8 cellular contexts compared by ENCODE assay signal in the genomic region with DNA sequence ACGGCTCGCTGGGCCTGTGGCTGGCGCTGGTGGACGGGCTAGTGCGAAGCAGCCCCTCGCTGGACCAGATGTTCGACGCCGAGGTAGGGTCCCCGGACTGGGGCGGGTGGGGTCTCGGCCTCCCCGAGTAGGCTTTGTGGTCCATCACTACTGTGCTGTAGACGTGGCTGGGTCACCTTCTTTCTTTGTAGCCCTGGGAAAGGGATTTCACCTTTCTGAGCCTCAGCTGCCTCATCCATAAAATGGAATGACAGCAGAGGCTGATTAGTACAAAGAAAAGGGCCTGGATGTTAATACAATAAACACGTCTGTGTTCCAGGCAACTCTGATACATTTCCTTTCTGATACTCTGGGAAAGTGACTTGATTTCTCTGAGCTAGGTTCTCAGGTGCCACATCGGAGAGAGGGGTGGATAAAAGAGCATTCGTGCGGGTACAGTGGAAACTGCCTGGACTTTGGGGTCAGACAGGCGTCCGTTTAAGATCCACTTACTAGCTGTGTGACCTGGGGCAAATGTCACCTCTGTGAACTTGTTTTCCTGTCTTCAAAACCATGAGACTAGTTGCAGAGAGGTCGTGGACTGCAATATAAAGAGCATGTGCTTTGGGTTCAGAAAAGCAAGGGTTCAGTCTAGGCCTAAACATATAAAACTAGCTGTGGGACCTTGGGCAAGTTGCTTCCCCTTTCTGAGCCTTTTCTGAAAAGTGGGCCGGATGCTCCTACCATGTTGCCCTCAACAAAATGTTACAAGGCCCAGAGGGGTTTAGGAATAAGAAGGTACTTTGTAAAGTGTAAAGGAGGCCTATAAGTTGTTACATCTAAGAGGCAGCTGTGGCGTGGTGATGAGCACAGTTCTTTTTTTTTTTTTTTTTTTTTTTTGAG. TPM values are rescaled to one million over a fixed set of nuclear protein-coding genes. Genes with fewer than 3 reads are reported as not detected.
DNase-seq lines count a peak whose midpoint lies in the region; ATAC-seq and TF ChIP-seq lines count a peak whose summit lies in the region.

No MANE protein-coding gene starts in this region.

- H3K36me3 ChIP-seq in Peyer's patch (peaks cover 0 to 35% (median 0%) of the 10 kb centered on the region in 3 donors), esophagus (ENCODE audit: control insufficient read depth in 2 of 2, insufficient read depth in 2 of 2, low read length in 1 of 2) (peaks cover 10 to 19% of the 10 kb centered on the region in 2 donors), rectal smooth muscle tissue (ENCODE audit: control insufficient read depth, insufficient read depth, low read length) (peaks cover 22% of the 10 kb centered on the region)

- 18 to 20% methylated on average over 23 of the region's 23 CpGs for WGBS in esophagus, 2 donors

- TF ChIP-seq POLR2A in Peyer's patch (IDR thresholded peaks at IDR 0.05), result no peak

- H3K9ac ChIP-seq in rectal smooth muscle tissue (ENCODE audit: low read length), result peak overlapping the region; percentile 83

- no peaks in the 10 kb centered on the region for H3K9me3 ChIP-seq in Peyer's patch
- no peaks in the 10 kb centered on the region for H3K9me3 ChIP-seq in esophagus (ENCODE audit: control insufficient read depth in 2 of 2, insufficient read depth in 1 of 2, low read depth in 1 of 2, low read length in 1 of 2)

- H3K27ac ChIP-seq in Peyer's patch (peak overlapping the region; percentile 89 to 99 (median 95)), esophagus (ENCODE audit: low read depth in 2 of 2, low read length in 1 of 2) (peak overlapping the region; percentile 98), rectal smooth muscle tissue (ENCODE audit: low read depth, low read length) (peak overlapping the region; percentile 98)

- no peaks in the 10 kb centered on the region for H3K27me3 ChIP-seq in Peyer's patch
- no peaks in the 10 kb centered on the region for H3K27me3 ChIP-seq in esophagus (ENCODE audit: control insufficient read depth in 1 of 2, insufficient read depth in 2 of 2, low read length in 2 of 2)
- no peaks in the 10 kb centered on the region for H3K27me3 ChIP-seq in rectal smooth muscle tissue (ENCODE audit: control insufficient read depth, insufficient read depth, low read length)

- H3K4me3 ChIP-seq in Peyer's patch (peak overlapping the region; percentile 69 to 97 (median 72)), esophagus (ENCODE audit: low read depth in 1 of 2, low read length in 2 of 2) (peak overlapping the region; percentile 71 to 79), rectal smooth muscle tissue (ENCODE audit: low read length) (peak overlapping the region; percentile 74)

- peak; percentile 6 for ATAC-seq in GM18867 (IDR thresholded peaks at IDR 0.05; ENCODE audit: unreplicated experiment)
- ATAC-seq in GM21381 (IDR thresholded peaks at IDR 0.05; ENCODE audit: unreplicated experiment), result no peak
- ATAC-seq in GM18909 (IDR thresholded peaks at IDR 0.05; ENCODE audit: poor library complexity, unreplicated experiment), result no peak

- DNase-seq in Peyer's patch, result no peak
- no peak for DNase-seq in C1 segment of cervical spinal cord (lab: John Stamatoyannopoulos, UW)
- no peak for DNase-seq in NCI-H748 (lab: John Stamatoyannopoulos, UW; ENCODE audit: unreplicated experiment)

- TF ChIP-seq CTCF in Peyer's patch (IDR thresholded peaks at IDR 0.05), result no peak

- peaks cover 0 to 45% (median 15%) of the 10 kb centered on the region in 4 donors for H3K4me1 ChIP-seq in Peyer's patch
- H3K4me1 ChIP-seq in esophagus (ENCODE audit: control insufficient read depth in 2 of 2, insufficient read depth in 2 of 2, low read length in 1 of 2), result no peaks in the 10 kb centered on the region
- peaks cover 23% of the 10 kb centered on the region for H3K4me1 ChIP-seq in rectal smooth muscle tissue (ENCODE audit: control insufficient read depth, insufficient read depth, low read length)

RNA-seq across cellular contexts. Expression of gene SYS1, which starts 0.9 kb away (rescaled TPM):
- 10 to 100 TPM; 23.1 to 62.2 (median 46.9) TPM for total RNA-seq in Peyer's patch
- polyA plus RNA-seq in esophagus, result 10 to 100 TPM in 1 of 2 donors, 1 to 10 TPM in 1; 8.4 to 16.5 TPM

RNA-seq across cellular contexts. Expression of gene TP53TG5, which starts 14.3 kb away (rescaled TPM):
- total RNA-seq in Peyer's patch, result not detected
- under 1 TPM in 1 of 2 donors, not detected in 1; 0.13 TPM for polyA plus RNA-seq in esophagus

RNA-seq across cellular contexts. Expression of gene SDC4, which starts 15.6 kb away (rescaled TPM):
- total RNA-seq in Peyer's patch, result 10 to 100 TPM; 21.5 to 49.7 (median 32.5) TPM
- 10 to 100 TPM; 49.4 to 64.6 TPM for polyA plus RNA-seq in esophagus

RNA-seq across cellular contexts. Expression of gene DBNDD2, which starts 44.2 kb away (rescaled TPM):
- total RNA-seq in Peyer's patch, result 10 to 100 TPM; 62.7 to 75.2 (median 68.0) TPM
- 10 to 100 TPM; 31.0 to 65.1 TPM for polyA plus RNA-seq in esophagus

RNA-seq across cellular contexts. Expression of gene PIGT, which starts 52.1 kb away (rescaled TPM):
- total RNA-seq in Peyer's patch, result 100 to 1,000 TPM in 3 of 4 donors, 10 to 100 TPM in 1; 87.5 to 147 (median 113) TPM
- polyA plus RNA-seq in esophagus, result 10 to 100 TPM; 38.7 to 40.9 TPM
